ENCODE assay signal across 8 cellular contexts in the genomic region with DNA sequence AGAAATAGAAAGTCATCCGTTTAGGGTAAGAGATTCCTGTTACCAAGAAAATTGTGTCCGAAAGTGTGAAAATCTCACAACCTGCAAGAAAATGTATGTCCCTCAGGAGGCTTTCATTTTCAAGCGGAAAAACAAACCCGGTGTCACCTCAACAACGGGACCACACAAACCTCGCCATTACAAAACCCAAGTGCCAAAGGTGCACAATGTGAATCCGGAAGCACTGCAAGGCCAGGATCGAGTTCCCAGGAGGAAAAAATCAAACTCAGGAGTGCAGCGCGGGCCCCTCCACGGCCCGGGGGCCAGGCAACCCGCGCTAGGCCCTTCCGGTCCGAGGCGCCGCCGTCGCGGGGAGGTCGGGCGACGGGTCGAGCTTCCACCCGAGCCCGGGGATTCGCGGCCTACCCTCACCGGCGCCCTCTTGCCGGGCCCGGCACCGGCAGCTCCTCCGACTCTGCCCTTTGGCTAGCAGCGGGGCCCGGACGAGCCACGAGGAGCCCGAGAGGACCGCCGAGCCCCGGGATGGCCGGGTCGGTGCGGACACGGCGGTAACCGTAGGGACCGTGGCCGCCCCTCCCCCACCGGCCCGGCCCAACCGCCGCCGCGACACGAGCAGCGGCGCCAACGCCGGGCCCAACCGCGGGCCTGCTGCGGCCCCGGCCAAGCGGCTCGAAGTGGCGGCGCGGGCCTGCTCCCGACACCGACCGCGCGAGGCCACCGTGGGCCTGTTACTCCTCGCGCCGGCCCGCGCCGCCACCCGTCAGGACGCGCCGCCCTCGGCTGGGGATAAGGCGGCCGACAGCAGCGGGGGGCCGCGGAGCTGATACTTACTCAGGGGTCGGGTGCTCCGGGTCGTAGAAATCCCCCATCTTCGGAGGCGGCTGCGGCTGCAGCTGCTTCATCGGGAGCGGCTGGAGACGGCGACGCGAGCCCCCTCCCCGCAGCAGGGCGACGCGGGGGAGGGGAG. TPM values are rescaled to one million over a fixed set of nuclear protein-coding genes. Genes with fewer than 3 reads are reported as not detected.
DNase-seq lines count a peak whose midpoint lies in the region; FAIRE-seq and TF ChIP-seq lines count a peak whose summit lies in the region.

No MANE protein-coding gene starts in this region.

- H3K27ac ChIP-seq in ectodermal cell (ENCODE audit: insufficient read depth, low read depth, low read length, poor library complexity, severe bottlenecking) = peak overlapping the region; percentile 97

- H3K27me3 Mint-ChIP-seq in activated CD4-positive, alpha-beta memory T cell treated with anti-CD3 and anti-CD28 coated beads, Interleukin-2, amount 10 ng/mL, durations not matched to agents 7 days and 5 days = no peaks in the 10 kb centered on the region

- H3K9me3 ChIP-seq in ectodermal cell (ENCODE audit: control insufficient read depth, low read length) = no peaks in the 10 kb centered on the region

- H3K27ac Mint-ChIP-seq in activated CD4-positive, alpha-beta memory T cell treated with anti-CD3 and anti-CD28 coated beads, Interleukin-2, amount 10 ng/mL, durations not matched to agents 7 days and 5 days = peak overlapping the region; percentile 98

- CTCF ChIA-PET in HEK293T (lab: Yijun Ruan, JAX) = no interaction called here
- CTCF ChIA-PET in activated CD4-positive, alpha-beta memory T cell treated with anti-CD3 and anti-CD28 coated beads, Interleukin-2, amount 10 ng/mL, durations not matched to agents 7 days and 5 days (lab: Charles Lee) = interaction anchor here (0.7 to 2.1 kb wide), 6 partner anchors 22 to 626 kb away, joined by 3 to 10 read pairs (median 4); a partner anchor contains a TSS

- POLR2A ChIA-PET in HEK293T (lab: Yijun Ruan, JAX) = interaction anchor here (0.7 to 1.8 kb wide), 11 partner anchors 9 to 179 kb away, joined by 3 to 4 read pairs (median 3); no protein-coding TSS in a partner anchor
- POLR2A ChIA-PET in activated CD4-positive, alpha-beta memory T cell treated with anti-CD3 and anti-CD28 coated beads, Interleukin-2, amount 10 ng/mL, durations not matched to agents 7 days and 5 days (lab: Charles Lee) = interaction anchor here (0.8 to 2.9 kb wide), 21 partner anchors 11 to 312 kb away, joined by 3 to 16 read pairs (median 4); a partner anchor contains a TSS

- peaks cover 34% of the 10 kb centered on the region for H3K36me3 Mint-ChIP-seq in activated CD4-positive, alpha-beta memory T cell treated with anti-CD3 and anti-CD28 coated beads, Interleukin-2, amount 10 ng/mL, durations not matched to agents 7 days and 5 days (ENCODE audit: low read depth)

- no peak for TF ChIP-seq CTCF in NB4 (IDR thresholded peaks at IDR 0.05; ENCODE audit: low read depth, low read length)

- no peaks in the 10 kb centered on the region for H3K27me3 ChIP-seq in ectodermal cell (ENCODE audit: control insufficient read depth, insufficient read depth, low read length, poor library complexity, severe bottlenecking)

- peaks cover 53% of the 10 kb centered on the region for H3K4me1 Mint-ChIP-seq in activated CD4-positive, alpha-beta memory T cell treated with anti-CD3 and anti-CD28 coated beads, Interleukin-2, amount 10 ng/mL, durations not matched to agents 7 days and 5 days

- H3K4me3 Mint-ChIP-seq in activated CD4-positive, alpha-beta memory T cell treated with anti-CD3 and anti-CD28 coated beads, Interleukin-2, amount 10 ng/mL, durations not matched to agents 7 days and 5 days = peak overlapping the region; percentile 92

- H3K9me3 Mint-ChIP-seq in activated CD4-positive, alpha-beta memory T cell treated with anti-CD3 and anti-CD28 coated beads, Interleukin-2, amount 10 ng/mL, durations not matched to agents 7 days and 5 days = no peaks in the 10 kb centered on the region

- H3K4me1 ChIP-seq in ectodermal cell (ENCODE audit: control insufficient read depth, insufficient read depth, low read length) = no peaks in the 10 kb centered on the region

- 0% methylated on average over 109 of the region's 109 CpGs for WGBS in ectodermal cell, 2 experiments

- FAIRE-seq in GM12892 (lab: Jason Lieb, UNC) = peak; percentile 81

- no peaks in the 10 kb centered on the region for H3K36me3 ChIP-seq in ectodermal cell (ENCODE audit: control insufficient read depth, insufficient read depth, low read length)

- DNase-seq in GM12892 (ENCODE audit: insufficient read length) (peak; percentile 30), HEK293T (ENCODE audit: extremely low spot score) (peak; percentile 26), NB4 (ENCODE audit: low read depth) (peak; percentile 58), medulla oblongata (ENCODE audit: extremely low spot score) (peak; percentile 43), 8988T (no peak)
- peak; percentile 66 for DNase-seq in activated CD4-positive, alpha-beta memory T cell treated with anti-CD3 and anti-CD28 coated beads, Interleukin-2, amount 10 ng/mL, durations not matched to agents 7 days and 5 days
- peak; percentile 25 to 49 (median 31) for DNase-seq in stimulated activated CD4-positive, alpha-beta T cell treated with anti-CD3 and anti-CD28 coated beads, TNF-alpha, amount 100 ng/mL, for 4 hours (ENCODE audit: low read depth in 3 of 3)

- peak overlapping the region; percentile 89 for H3K4me3 ChIP-seq in NB4 (ENCODE audit: low read depth, low read length)
- peak overlapping the region; percentile 92 for H3K4me3 ChIP-seq in ectodermal cell (ENCODE audit: insufficient read depth, low read depth, low read length)

- TF ChIP-seq POLR2A in GM12892 (IDR thresholded peaks at IDR 0.05; ENCODE audit: low read depth, low read length) = peak; percentile 30; the same call in 1 of the 2 replicates
- TF ChIP-seq POLR2A in NB4 (IDR thresholded peaks at IDR 0.05; ENCODE audit: extremely low read depth, insufficient read length) = no peak

TF ChIP-seq in HEK293T, 16 proteins besides CTCF, POLR2A, EP300 and RAD21:
- TF ChIP-seq BHLHE40 (IDR thresholded peaks at IDR 0.05; ENCODE audit: borderline replicate concordance) = no peak
- TF ChIP-seq ARNT (IDR thresholded peaks at IDR 0.05) = peak; percentile 49; the same call in 1 of the 2 replicates
- TF ChIP-seq FOXM1 (IDR thresholded peaks at IDR 0.05; ENCODE audit: borderline replicate concordance) = no peak
- no peak for TF ChIP-seq ELF4 (IDR thresholded peaks at IDR 0.05)
- no peak for TF ChIP-seq FOXK2 (IDR thresholded peaks at IDR 0.05)

RNA-seq across cellular contexts. Expression of a gene that starts 0.6 kb away (rescaled TPM):
- polyA plus RNA-seq in GM12892 (2012; ENCODE audit: missing spikeins) = 23.5 TPM
- total RNA-seq in activated CD4-positive, alpha-beta memory T cell treated with anti-CD3 and anti-CD28 coated beads, Interleukin-2, amount 10 ng/mL, durations not matched to agents 7 days and 5 days = 10 to 100 TPM; 37.4 to 41.5 TPM
- 48.6 TPM for polyA plus RNA-seq in ectodermal cell (2013, experiment 1 of 4)
- 50.2 TPM for polyA plus RNA-seq in ectodermal cell (2013, experiment 2 of 4)
- 35.4 TPM for polyA plus RNA-seq in ectodermal cell (2013, experiment 3 of 4)
- 40.7 TPM for polyA plus RNA-seq in ectodermal cell (2013, experiment 4 of 4)
